9 cellular contexts compared by ENCODE assay signal in the genomic region with DNA sequence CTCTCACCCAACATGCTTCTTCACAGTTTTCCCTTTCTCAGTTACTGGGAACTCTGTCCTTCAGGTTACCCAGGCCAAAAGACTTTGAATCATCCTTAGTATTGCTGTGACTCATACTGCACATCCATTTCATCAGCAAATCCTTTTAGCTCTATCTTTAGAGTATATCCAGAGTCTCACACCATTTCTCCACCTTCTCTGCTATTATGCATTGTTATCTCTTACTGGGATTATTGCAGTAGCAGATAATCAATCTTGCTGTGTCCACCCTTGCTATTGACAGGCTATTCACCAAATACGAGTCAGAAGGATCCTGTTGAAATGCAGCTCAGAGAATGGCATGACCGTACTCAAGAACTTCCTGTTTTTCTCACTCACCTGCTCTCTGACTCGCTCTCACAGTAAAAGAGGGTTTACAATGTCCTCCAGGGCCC. TPM values are rescaled to one million over a fixed set of nuclear protein-coding genes. Genes with fewer than 3 reads are reported as not detected.
DNase-seq lines count a peak whose midpoint lies in the region; ATAC-seq, FAIRE-seq and TF ChIP-seq lines count a peak whose summit lies in the region.
"Had no signal": no experiment of that assay in that cellular context is flagged by ENCODE, and none has a peak within 500 bp of the region (broad histone marks: within the 10 kb centered on the region; RNA-seq: fewer than 3 reads in every experiment).

No MANE protein-coding gene starts in this region.

- H3K27me3 ChIP-seq in keratinocyte (ENCODE audit: control insufficient read depth, extremely low read depth, insufficient read depth, low read length) = no peaks in the 10 kb centered on the region

- H3K36me3 Mint-ChIP-seq in type B pancreatic cell = no peaks in the 10 kb centered on the region

- H3K27ac ChIP-seq in keratinocyte (ENCODE audit: control insufficient read depth, insufficient read depth, low read length) = peak overlapping the region; percentile 60

- FAIRE-seq in keratinocyte (lab: Jason Lieb, UNC) = peak; percentile 95

- no peaks in the 10 kb centered on the region for H3K9me1 ChIP-seq in keratinocyte (ENCODE audit: control insufficient read depth, extremely low read depth, insufficient read depth, low read length)

- no peak for TF ChIP-seq CTCF in keratinocyte (optimal IDR thresholded peaks at IDR 0.05 in 1 of 3, IDR thresholded peaks at IDR 0.05 in 1 of 3, conservative IDR thresholded peaks at IDR 0.05 in 1 of 3; ENCODE audit: extremely low read depth in 1 of 3, insufficient read depth in 2 of 3, low read length in 3 of 3)
- no peak for TF ChIP-seq CTCF in type B pancreatic cell (conservative IDR thresholded peaks at IDR 0.05)

- peak overlapping the region; percentile 1 for H3K9ac ChIP-seq in keratinocyte (ENCODE audit: control insufficient read depth, extremely low read depth, insufficient read depth, low read length)

- H2AFZ ChIP-seq in keratinocyte (ENCODE audit: control insufficient read depth, low read length) = peak overlapping the region; percentile 49

- H3K9me3 ChIP-seq in keratinocyte (ENCODE audit: control insufficient read depth, low read depth, low read length) = no peaks in the 10 kb centered on the region

- no peaks in the 10 kb centered on the region for H3K36me3 ChIP-seq in keratinocyte (ENCODE audit: control insufficient read depth in 2 of 2, extremely low read depth in 1 of 2, insufficient read depth in 2 of 2, low read length in 2 of 2)

- no peaks in the 10 kb centered on the region for H3K4me1 Mint-ChIP-seq in type B pancreatic cell (ENCODE audit: unreplicated experiment)

- peaks cover 28% of the 10 kb centered on the region for H3K4me1 ChIP-seq in keratinocyte (ENCODE audit: control insufficient read depth, extremely low read depth, insufficient read depth, low read length)

- dilution Hi-C loops in keratinocyte (cut with MboI; ENCODE audit: extremely low pct_ligation_motif_present, low sequenced_read_pairs) = no loop called here

- H3K4me2 ChIP-seq in keratinocyte (ENCODE audit: control insufficient read depth, extremely low read depth, insufficient read depth, low read depth, low read length) = peak overlapping the region; percentile 26

- no peaks in the 10 kb centered on the region for H3K79me2 ChIP-seq in keratinocyte (ENCODE audit: control insufficient read depth, insufficient read depth, low read length)

- H3K27ac Mint-ChIP-seq in type B pancreatic cell = no peak overlapping the region

- DNase-seq in DMS153 (lab: John Stamatoyannopoulos, UW) (peak; percentile 81), SHP77 (lab: John Stamatoyannopoulos, UW) (peak; percentile 26 to 64), keratinocyte (ENCODE audit: low read depth, low spot score) (no peak), type B pancreatic cell (ENCODE audit: extremely low spot score, unreplicated experiment) (no peak)
- DNase-seq in activated CD4-positive, alpha-beta T cell treated with anti-CD3 and anti-CD28 coated beads, Interleukin-2, amount 50 U/mL, for 4 hours = no peak
- DNase-seq in stimulated activated naive CD4-positive, alpha-beta T cell treated with Interleukin-2 at 50 U/mL for 16 hours (lab: John Stamatoyannopoulos, UW) = no peak
- DNase-seq: left cardiac atrium had no signal

- H4K20me1 ChIP-seq in keratinocyte (ENCODE audit: control insufficient read depth, extremely low read depth, insufficient read depth, low read length) = no peaks in the 10 kb centered on the region

- H3K9me3 Mint-ChIP-seq in type B pancreatic cell = no peaks in the 10 kb centered on the region

- no peak overlapping the region for H3K4me3 Mint-ChIP-seq in type B pancreatic cell

- ATAC-seq in GM19397 (IDR thresholded peaks at IDR 0.05; ENCODE audit: unreplicated experiment) (peak; percentile 82), HG03280 (IDR thresholded peaks at IDR 0.05; ENCODE audit: unreplicated experiment) (peak; percentile 61)

- no peaks in the 10 kb centered on the region for H3K27me3 Mint-ChIP-seq in type B pancreatic cell

- H3K4me3 ChIP-seq in keratinocyte (ENCODE audit: control insufficient read depth in 2 of 3, extremely low read depth in 1 of 3, insufficient read depth in 2 of 3, low read depth in 1 of 3, low read length in 3 of 3) = peak overlapping the region in 1 of 3 experiments; percentile 15

RNA-seq across cellular contexts. Expression of a gene that starts 57.3 kb away (rescaled TPM):
- 13.8 to 20.9 TPM (median 13.9 TPM) in 3 replicates for polyA plus RNA-seq in keratinocyte
- polyA plus RNA-seq in keratinocyte (2011; ENCODE audit: low read depth) = 3.9 TPM
- 10.8 and 17.4 TPM in 2 replicates for polyA plus RNA-seq in keratinocyte (2011; cell fraction: cytosol; rRNA removed)
- polyA plus RNA-seq in keratinocyte (2011; cell fraction: nucleus; rRNA removed) = 12.1 and 16.8 TPM in 2 replicates
- polyA plus RNA-seq in keratinocyte (2012; ENCODE audit: low replicate concordance) = 5.6 and 8.5 TPM in 2 replicates
- polyA minus RNA-seq in keratinocyte = 2.5 to 17.5 TPM (median 9.2 TPM) in 3 replicates
- 7.1 TPM for polyA minus RNA-seq in keratinocyte (2011; cell fraction: cytosol; rRNA and poly(A)+ RNA removed)
- polyA minus RNA-seq in keratinocyte (2011; cell fraction: nucleus; rRNA and poly(A)+ RNA removed) = 7.9 and 15.7 TPM in 2 replicates
- total RNA-seq in type B pancreatic cell (ENCODE audit: low replicate concordance) = 21.3 and 33.2 TPM in 2 replicates

Comparison
In these comparisons a context has a peak if more than half of its experiments do, and no peak if none do; other contexts are left out.
1. DNase-seq: peak in DMS153 (single experiment) and SHP77 (2 of 2); none in keratinocyte (single experiment), type B pancreatic cell (single experiment), activated CD4-positive, alpha-beta T cell treated with anti-CD3 and anti-CD28 coated beads, Interleukin-2, amount 50 U/mL, for 4 hours (0 of 2) and stimulated activated naive CD4-positive, alpha-beta T cell treated with Interleukin-2 at 50 U/mL for 16 hours (single experiment).